ENCODE assay signal across 17 cellular contexts in the genomic region with DNA sequence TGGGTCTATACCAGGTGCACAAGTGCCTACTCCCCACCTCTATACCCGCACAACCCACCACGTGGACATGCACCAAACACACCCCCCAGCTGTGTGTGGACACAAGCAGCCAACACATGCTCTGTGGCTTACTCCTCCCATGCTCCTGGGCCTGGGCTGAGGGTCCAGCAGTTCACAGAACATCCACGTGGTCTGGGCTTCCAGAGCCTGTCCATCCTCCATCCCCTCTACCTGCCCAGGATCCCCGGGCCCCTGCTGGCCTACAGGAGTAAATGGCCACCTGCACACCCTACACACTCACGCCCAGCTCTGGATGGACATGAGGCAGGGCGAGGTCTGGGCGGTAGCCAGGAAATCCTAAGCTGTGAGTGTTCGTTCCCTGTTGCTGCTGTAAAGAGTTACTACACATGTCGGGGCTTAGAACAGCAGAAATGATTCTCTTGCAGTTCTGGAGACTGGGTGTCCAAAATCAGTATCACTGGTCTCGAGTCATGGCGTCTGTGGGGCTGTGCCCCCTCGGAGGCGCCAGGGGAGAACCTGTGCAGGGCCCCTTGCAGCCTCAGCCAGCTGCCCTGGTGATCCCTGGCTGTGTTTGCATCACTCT. TPM values are rescaled to one million over a fixed set of nuclear protein-coding genes. Genes with fewer than 3 reads are reported as not detected.
DNase-seq lines count a peak whose midpoint lies in the region; ATAC-seq and TF ChIP-seq lines count a peak whose summit lies in the region.
"Had no signal": no experiment of that assay in that cellular context is flagged by ENCODE, and none has a peak within 500 bp of the region (broad histone marks: within the 10 kb centered on the region; RNA-seq: fewer than 3 reads in every experiment).

No MANE protein-coding gene starts in this region.

- no peaks in the 10 kb centered on the region for H3K27me3 ChIP-seq in colonic mucosa
- H3K27me3 ChIP-seq in uterus: no peaks in the 10 kb centered on the region
- H3K27me3 ChIP-seq: adrenal gland, heart right ventricle had no signal

- H2AFZ ChIP-seq in OCI-LY7 (ENCODE audit: low read length): peak overlapping the region; percentile 44; the same call in 1 of the 2 replicates

- no peak overlapping the region for H3K9ac ChIP-seq in colonic mucosa (ENCODE audit: low read depth in 2 of 2, low read length in 2 of 2)

- no TSS peak for BruUV-seq in OCI-LY7 (replicated peaks; lab: Mats Ljungman, UMichigan)

- TF ChIP-seq CTCF in OCI-LY7 (conservative IDR thresholded peaks at IDR 0.05; ENCODE audit: low read length): no peak
- TF ChIP-seq CTCF in colonic mucosa (IDR thresholded peaks at IDR 0.05): no peak
- no peak for TF ChIP-seq CTCF in mucosa of descending colon (IDR thresholded peaks at IDR 0.05)
- no peak for TF ChIP-seq CTCF in uterus (IDR thresholded peaks at IDR 0.05)

- DNase-seq in EL (peak; percentile 73), OCI-LY7 (ENCODE audit: low spot score) (peak; percentile 63), colonic mucosa (peak; percentile 54), mucosa of descending colon (peak; percentile 56 to 64 (median 61)), HK-2 (ENCODE audit: unreplicated experiment) (no peak), iPS-NIHi7 (ENCODE audit: extremely low spot score) (no peak), uterus (no peak)
- DNase-seq: adrenal gland; CD4-positive, alpha-beta memory T cell; effector CD4-positive, alpha-beta T cell; heart right ventricle; left ventricle myocardium superior; natural killer cell; NCI-H1930 had no signal

- POLR2A ChIA-PET in OCI-LY7 (lab: Charles Lee): interaction anchor here (0.5 to 1.5 kb wide), 5 partner anchors 16 to 52 kb away, joined by 3 to 6 read pairs (median 3); no protein-coding TSS in a partner anchor

- H4K20me1 ChIP-seq in OCI-LY7 (ENCODE audit: insufficient read depth, low read length): no peaks in the 10 kb centered on the region

- peak overlapping the region; percentile 45 for H3K4me2 ChIP-seq in OCI-LY7 (ENCODE audit: low read length)

- H3K4me1 ChIP-seq in OCI-LY7 (ENCODE audit: insufficient read depth, low read length, poor library complexity, severe bottlenecking): peaks cover 77% of the 10 kb centered on the region
- H3K4me1 ChIP-seq in colonic mucosa: no peaks in the 10 kb centered on the region
- peaks cover 8% of the 10 kb centered on the region for H3K4me1 ChIP-seq in mucosa of descending colon (ENCODE audit: low read depth)
- H3K4me1 ChIP-seq in uterus: no peaks in the 10 kb centered on the region

- peak; percentile 67 for ATAC-seq in mucosa of descending colon
- ATAC-seq in GM21515 (IDR thresholded peaks at IDR 0.05; ENCODE audit: unreplicated experiment): no peak
- ATAC-seq: heart right ventricle, left ventricle myocardium superior, natural killer cell, sciatic nerve had no signal

- no peak overlapping the region for H3K4me3 ChIP-seq in OCI-LY7 (ENCODE audit: low read depth, low read length, poor library complexity, severe bottlenecking)
- H3K4me3 ChIP-seq in colonic mucosa: no peak overlapping the region
- H3K4me3 ChIP-seq in mucosa of descending colon: no peak overlapping the region
- no peak overlapping the region for H3K4me3 ChIP-seq in uterus
- H3K4me3 ChIP-seq: adrenal gland, heart right ventricle, SK-N-MC had no signal

- no peak for TF ChIP-seq POLR2A in uterus (IDR thresholded peaks at IDR 0.05)

- H3K27ac ChIP-seq in OCI-LY7 (ENCODE audit: low read depth, low read length, poor library complexity, severe bottlenecking) (no peak overlapping the region), colonic mucosa (no peak overlapping the region), uterus (no peak overlapping the region)
- H3K27ac ChIP-seq: adrenal gland, heart right ventricle, SK-N-MC had no signal

- intact Hi-C loops in OCI-LY7 (cut with micrococcal nuclease; ENCODE audit: unreplicated experiment): no loop called here
- intact Hi-C loops in colonic mucosa (cut with DNase I): no loop called here
- intact Hi-C loops in mucosa of descending colon (cut with DNase I, micrococcal nuclease): no loop called here
- intact Hi-C loops in uterus (cut with DNase I; ENCODE audit: low total_unique reads): no loop called here

- H3K9me3 ChIP-seq in OCI-LY7 (ENCODE audit: low read length) (no peaks in the 10 kb centered on the region), colonic mucosa (no peaks in the 10 kb centered on the region), mucosa of descending colon (no peaks in the 10 kb centered on the region), uterus (no peaks in the 10 kb centered on the region)
- H3K9me3 ChIP-seq: adrenal gland, heart right ventricle had no signal

- no peaks in the 10 kb centered on the region for H3K9me2 ChIP-seq in OCI-LY7 (ENCODE audit: insufficient read depth, low read length)

- no peaks in the 10 kb centered on the region for H3K36me3 ChIP-seq in OCI-LY7 (ENCODE audit: insufficient read depth, low read length)
- no peaks in the 10 kb centered on the region for H3K36me3 ChIP-seq in colonic mucosa
- no peaks in the 10 kb centered on the region for H3K36me3 ChIP-seq in mucosa of descending colon (ENCODE audit: low read depth)
- H3K36me3 ChIP-seq in uterus: no peaks in the 10 kb centered on the region
- H3K36me3 ChIP-seq: adrenal gland, heart right ventricle had no signal

- CTCF ChIA-PET in OCI-LY7 (lab: Charles Lee; ENCODE audit: unreplicated experiment): interaction anchor here (0.9 kb wide), 1 partner anchor 16 kb away, joined by 3 read pairs; no protein-coding TSS in a partner anchor

- H3K79me2 ChIP-seq in OCI-LY7 (ENCODE audit: insufficient read depth, low read depth, low read length): no peaks in the 10 kb centered on the region

RNA-seq across cellular contexts. Expression of a gene that starts 15.0 kb away (rescaled TPM):
- total RNA-seq in OCI-LY7 (2014; rRNA removed; shearing (Covaris generic)): 17.1 and 20.1 TPM in 2 replicates
- total RNA-seq in OCI-LY7 (2022): 49.4 and 54.3 TPM in 2 replicates
- 10 to 100 TPM; 21.8 to 24.5 TPM for total RNA-seq in colonic mucosa
- 10 to 100 TPM; 12.9 to 29.2 (median 17.0) TPM for total RNA-seq in mucosa of descending colon
- 10 to 100 TPM in 3 of 4 donors, 1 to 10 TPM in 1; 10.0 to 66.1 (median 15.3) TPM for total RNA-seq in uterus

Comparison
In these comparisons a context has a peak if more than half of its experiments do, and no peak if none do; other contexts are left out.
1. DNase-seq: peak in EL (single experiment), OCI-LY7 (single experiment), colonic mucosa (single experiment) and mucosa of descending colon (3 of 3); none in HK-2 (single experiment), iPS-NIHi7 (single experiment) and uterus (0 of 2).